13 cellular contexts compared by ENCODE assay signal in genomic region chr21:39180429-39181019, GRCh38. TPM values are rescaled to one million over a fixed set of nuclear protein-coding genes. Genes with fewer than 3 reads are reported as not detected.
DNase-seq lines count a peak whose midpoint lies in the region; ATAC-seq and TF ChIP-seq lines count a peak whose summit lies in the region.
"Had no signal": no experiment of that assay in that cellular context is flagged by ENCODE, and none has a peak within 500 bp of the region (broad histone marks: within the 10 kb centered on the region; RNA-seq: fewer than 3 reads in every experiment).

No MANE protein-coding gene starts in this region.

- H3K4me2 ChIP-seq in OCI-LY7 (ENCODE audit: low read length): peak overlapping the region; percentile 93

- H3K36me3 ChIP-seq in OCI-LY7 (ENCODE audit: insufficient read depth, low read length): peaks cover 57% of the 10 kb centered on the region
- peaks cover 0 to 25% of the 10 kb centered on the region in 2 donors for H3K36me3 ChIP-seq in left lung

- peaks cover 8% of the 10 kb centered on the region for H3K4me1 Mint-ChIP-seq in Calu3 (ENCODE audit: low read depth, unreplicated experiment)

- TF ChIP-seq CTCF in OCI-LY7 (conservative IDR thresholded peaks at IDR 0.05; ENCODE audit: low read length): peak; percentile 76
- peak; percentile 38 for TF ChIP-seq CTCF in choroid plexus epithelial cell (conservative IDR thresholded peaks at IDR 0.05; ENCODE audit: low read depth, low read length)
- no peak for TF ChIP-seq CTCF in Calu3 (IDR thresholded peaks at IDR 0.05; ENCODE audit: unreplicated experiment)
- TF ChIP-seq CTCF in left lung (IDR thresholded peaks at IDR 0.05): no peak

- no peak overlapping the region for H2AFZ ChIP-seq in OCI-LY7 (ENCODE audit: low read length)

- no peaks in the 10 kb centered on the region for H3K27me3 Mint-ChIP-seq in Calu3 (ENCODE audit: unreplicated experiment)

- TSS peak; percentile 43 for BruUV-seq in OCI-LY7 (replicated peaks; lab: Mats Ljungman, UMichigan)
- no TSS peak for BruUV-seq in Calu3 (replicated peaks; lab: Mats Ljungman, UMichigan)

- ATAC-seq in GM19467 (IDR thresholded peaks at IDR 0.05; ENCODE audit: unreplicated experiment) (no peak), left lung (no peak)
- ATAC-seq: stimulated activated effector memory CD8-positive, alpha-beta T cell treated with anti-CD3 and anti-CD28 coated beads, Interleukin-12 subunit alpha, Interleukin-12 subunit beta, amount 100 ng/mL, for 72 hours had no signal

- peaks cover 38% of the 10 kb centered on the region for H3K79me2 ChIP-seq in OCI-LY7 (ENCODE audit: insufficient read depth, low read depth, low read length)

- H3K27ac ChIP-seq in OCI-LY7 (ENCODE audit: low read depth, low read length, poor library complexity, severe bottlenecking) (no peak overlapping the region), left lung (no peak overlapping the region)
- H3K27ac ChIP-seq: epithelial cell of prostate, SK-N-MC had no signal

- in situ Hi-C loops in ACHN (cut with HindIII; ENCODE audit: low pct_ligation_motif_present, low pct_unique_long_range_greater_than_20kb, low sequenced_read_pairs): no loop called here

- no peak overlapping the region for H3K4me3 Mint-ChIP-seq in Calu3 (ENCODE audit: low read depth, unreplicated experiment)

- H3K9me2 ChIP-seq in OCI-LY7 (ENCODE audit: insufficient read depth, low read length): no peaks in the 10 kb centered on the region

- H3K27me3 ChIP-seq in left lung: no peaks in the 10 kb centered on the region

- H3K36me3 Mint-ChIP-seq in Calu3 (ENCODE audit: insufficient read depth, unreplicated experiment): peaks cover 24% of the 10 kb centered on the region

- no peaks in the 10 kb centered on the region for H4K20me1 ChIP-seq in OCI-LY7 (ENCODE audit: insufficient read depth, low read length)

- H3K9me3 ChIP-seq in OCI-LY7 (ENCODE audit: low read length): no peaks in the 10 kb centered on the region
- H3K9me3 ChIP-seq in left lung: no peaks in the 10 kb centered on the region

- CTCF ChIA-PET in OCI-LY7 (lab: Charles Lee; ENCODE audit: unreplicated experiment) (interaction anchor here (0.5 kb wide), 1 partner anchor 579 kb away, joined by 8 read pairs; no protein-coding TSS in a partner anchor), Calu3 (lab: Charles Lee) (interaction anchor here (0.6 kb wide), 1 partner anchor 275 kb away, joined by 4 read pairs; no protein-coding TSS in a partner anchor)

- intact Hi-C loops in OCI-LY7 (cut with micrococcal nuclease; ENCODE audit: unreplicated experiment): loop anchor here (2.0 to 10.0 kb wide), 2 partner anchors 264 to 1816 kb away; partner anchors contain the start of genes DYRK1A and LCA5L
- intact Hi-C loops in Calu3 (cut with micrococcal nuclease; ENCODE audit: unreplicated experiment): no loop called here
- intact Hi-C loops in left lung (cut with DNase I): no loop called here

- POLR2A ChIA-PET in OCI-LY7 (lab: Charles Lee): interaction anchor here (0.5 to 0.6 kb wide), 2 partner anchors 252 to 268 kb away, joined by 3 read pairs; no protein-coding TSS in a partner anchor

- DNase-seq in ACHN: peak; percentile 4
- peak; percentile 16 for DNase-seq in EL
- peak; percentile 52 for DNase-seq in OCI-LY7 (ENCODE audit: low spot score)
- DNase-seq in choroid plexus epithelial cell (ENCODE audit: low read depth): peak; percentile 36
- no peak for DNase-seq in Calu3
- no peak for DNase-seq in stimulated activated CD4-positive, alpha-beta T cell treated with anti-CD3 and anti-CD28 coated beads, Interleukin-4, amount 100 ng/mL, for 24 hours
- DNase-seq in left lung: no peak
- DNase-seq: activated gamma-delta T cell, NCI-H1092 had no signal

- H3K4me1 ChIP-seq in OCI-LY7 (ENCODE audit: insufficient read depth, low read length, poor library complexity, severe bottlenecking) (peaks cover 29% of the 10 kb centered on the region), left lung (peaks cover 0 to 22% of the 10 kb centered on the region in 2 donors)

- H3K4me3 ChIP-seq in OCI-LY7 (ENCODE audit: low read depth, low read length, poor library complexity, severe bottlenecking): peak overlapping the region; percentile 96
- no peak overlapping the region for H3K4me3 ChIP-seq in choroid plexus epithelial cell (ENCODE audit: low read depth, low read length)
- H3K4me3 ChIP-seq in left lung: no peak overlapping the region
- H3K4me3 ChIP-seq: SK-N-MC had no signal

- H3K27ac Mint-ChIP-seq in Calu3 (ENCODE audit: unreplicated experiment): no peak overlapping the region
- H3K27ac Mint-ChIP-seq: stimulated activated effector memory CD8-positive, alpha-beta T cell treated with anti-CD3 and anti-CD28 coated beads, Interleukin-12 subunit alpha, Interleukin-12 subunit beta, amount 100 ng/mL, for 72 hours had no signal

- H3K9me3 Mint-ChIP-seq in Calu3 (ENCODE audit: low read depth, unreplicated experiment): no peaks in the 10 kb centered on the region
- H3K9me3 Mint-ChIP-seq: stimulated activated effector memory CD8-positive, alpha-beta T cell treated with anti-CD3 and anti-CD28 coated beads, Interleukin-12 subunit alpha, Interleukin-12 subunit beta, amount 100 ng/mL, for 72 hours had no signal

RNA-seq across cellular contexts. Expression of gene PSMG1, which starts 2.7 kb away (rescaled TPM):
- total RNA-seq in OCI-LY7 (2014; rRNA removed; shearing (Covaris generic)): 76.9 and 87.2 TPM in 2 replicates
- total RNA-seq in OCI-LY7 (2022): 123 and 125 TPM in 2 replicates
- 46.4 and 50.0 TPM in 2 replicates for total RNA-seq in Calu3 (2022)
- total RNA-seq in left lung: 10 to 100 TPM; 32.4 to 41.3 TPM

Comparison
In these comparisons a context has a peak if more than half of its experiments do, and no peak if none do; other contexts are left out.
1. DNase-seq: peak in ACHN (single experiment), EL (single experiment), OCI-LY7 (single experiment) and choroid plexus epithelial cell (single experiment); none in Calu3 (single experiment), stimulated activated CD4-positive, alpha-beta T cell treated with anti-CD3 and anti-CD28 coated beads, Interleukin-4, amount 100 ng/mL, for 24 hours (single experiment) and left lung (0 of 2).
2. CTCF ChIP-seq: peak in OCI-LY7 (single experiment) and choroid plexus epithelial cell (single experiment); none in Calu3 (single experiment) and left lung (0 of 2).